ENCODE assay signal across 8 cellular contexts in genomic region chr10:85548038-85548437, GRCh38.
A peak's percentile ranks its signal among the peaks of the same experiment; 100 is the strongest.
DNase-seq lines count a peak whose midpoint lies in the region; TF ChIP-seq lines count a peak whose summit lies in the region.

No MANE protein-coding gene starts in this region.

- H3K4me3 ChIP-seq in HFF-Myc (replicated peaks; ENCODE audit: low read depth, low read length) = no peak overlapping the region
- no peak overlapping the region for H3K4me3 ChIP-seq in NB4 (ENCODE audit: low read depth, low read length)
- no peak overlapping the region for H3K4me3 ChIP-seq in WERI-Rb-1 (ENCODE audit: low read depth, low read length)

- no peaks in the 10 kb centered on the region for H3K4me1 Mint-ChIP-seq in activated naive CD8-positive, alpha-beta T cell treated with anti-CD3 and anti-CD28 coated beads for 36 hours

- H3K36me3 Mint-ChIP-seq in activated naive CD8-positive, alpha-beta T cell treated with anti-CD3 and anti-CD28 coated beads for 36 hours = no peaks in the 10 kb centered on the region

- H3K9me3 ChIP-seq in WERI-Rb-1 (ENCODE audit: severe bottlenecking) = no peaks in the 10 kb centered on the region

- H3K9me3 Mint-ChIP-seq in activated naive CD8-positive, alpha-beta T cell treated with anti-CD3 and anti-CD28 coated beads for 36 hours = peaks cover 1% of the 10 kb centered on the region

- DNase-seq in HFF-Myc (ENCODE audit: extremely low read depth, low read depth) (peak; percentile 4), NB4 (ENCODE audit: low read depth) (peak; percentile 23), WERI-Rb-1 (peak; percentile 62), glomerular visceral epithelial cell (ENCODE audit: extremely low spot score) (peak; percentile 39), smooth muscle cell of the brain vasculature (ENCODE audit: low read depth, low spot score) (peak; percentile 13)
- no peak for DNase-seq in activated naive CD8-positive, alpha-beta T cell treated with anti-CD3 and anti-CD28 coated beads for 36 hours

- TF ChIP-seq POLR2A in NB4 (IDR thresholded peaks at IDR 0.05; ENCODE audit: extremely low read depth, insufficient read length) = no peak

- no peak overlapping the region for H3K4me3 Mint-ChIP-seq in activated naive CD8-positive, alpha-beta T cell treated with anti-CD3 and anti-CD28 coated beads for 36 hours

- H3K27ac Mint-ChIP-seq in activated naive CD8-positive, alpha-beta T cell treated with anti-CD3 and anti-CD28 coated beads for 36 hours = no peak overlapping the region

- no peak overlapping the region for H3K27ac ChIP-seq in 22Rv1
- no peak overlapping the region for H3K27ac ChIP-seq in WERI-Rb-1

- TF ChIP-seq CTCF in 22Rv1 (IDR thresholded peaks at IDR 0.05) (peak; percentile 68), GM12872 (IDR thresholded peaks at IDR 0.05; ENCODE audit: insufficient read depth, low read depth, low read length) (peak; percentile 42; the same call in 2 of the 3 replicates), HFF-Myc (IDR thresholded peaks at IDR 0.05; ENCODE audit: low read depth, low read length, missing control alignments) (no peak), NB4 (IDR thresholded peaks at IDR 0.05; ENCODE audit: low read depth, low read length) (peak; percentile 19), WERI-Rb-1 (IDR thresholded peaks at IDR 0.05; ENCODE audit: low read depth, low read length) (peak; percentile 51)

- no peaks in the 10 kb centered on the region for H3K36me3 ChIP-seq in WERI-Rb-1

- H3K27me3 ChIP-seq in WERI-Rb-1 (ENCODE audit: insufficient read depth, low read depth, severe bottlenecking) = no peaks in the 10 kb centered on the region

- H3K27me3 Mint-ChIP-seq in activated naive CD8-positive, alpha-beta T cell treated with anti-CD3 and anti-CD28 coated beads for 36 hours = peaks cover 38% of the 10 kb centered on the region
